21 cellular contexts compared by ENCODE assay signal in the genomic region with DNA sequence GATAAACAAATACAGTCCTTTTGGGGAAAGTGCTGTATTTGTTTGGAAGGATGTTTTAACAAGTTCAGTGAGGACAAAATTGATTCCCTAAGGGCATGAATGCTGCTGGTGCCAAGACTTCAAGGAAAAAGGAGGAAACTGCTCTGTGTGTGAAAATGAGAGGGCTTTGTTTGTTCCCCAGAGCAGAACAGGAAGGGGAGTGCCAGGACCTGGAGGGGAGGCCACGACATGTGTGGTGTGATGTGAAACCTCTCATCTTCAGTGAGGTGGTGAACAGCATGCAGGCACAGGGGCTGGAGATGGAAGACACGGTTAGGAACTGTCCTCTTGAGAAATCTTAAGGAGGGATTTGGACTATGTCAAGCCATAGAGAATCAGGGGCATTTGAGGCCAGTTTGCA.
DNase-seq lines count a peak whose midpoint lies in the region; ATAC-seq and TF ChIP-seq lines count a peak whose summit lies in the region.
"Had no signal": no experiment of that assay in that cellular context is flagged by ENCODE, and none has a peak within 500 bp of the region (broad histone marks: within the 10 kb centered on the region; RNA-seq: fewer than 3 reads in every experiment).

No MANE protein-coding gene starts in this region.

- peak; percentile 78 for DNase-seq in DMS79 treated with DMSO at 0.1 percent for 48 hours (lab: John Stamatoyannopoulos, UW)
- DNase-seq in nephron progenitor cell, result no peak
- no peak for DNase-seq in activated naive CD4-positive, alpha-beta T cell treated with anti-CD3 and anti-CD28 coated beads, Interleukin-2, amount 50 U/mL, for 16 hours
- no peak for DNase-seq in DMS114 treated with DMSO at 0.1 percent for 48 hours (lab: John Stamatoyannopoulos, UW; ENCODE audit: unreplicated experiment)
- DNase-seq: activated CD8-positive, alpha-beta memory T cell treated with anti-CD3 and anti-CD28 coated beads, Interleukin-2, amount 10 ng/mL, durations not matched to agents 7 days and 5 days; Caco-2; erythroblast; H7; left ventricle myocardium inferior; MG63; NCI-H187 treated with DMSO at 0.1 percent for 48 hours; NCI-H524; ovary; SHP77 treated with DMSO at 0.1 percent for 48 hours; sigmoid colon; stimulated activated CD4-positive, alpha-beta T cell treated with anti-CD3 and anti-CD28 coated beads, Interleukin-1b, Interleukin-23, amount 100 ng/mL, for 48 hours had no signal

- TF ChIP-seq CTCF in nephron progenitor cell (IDR thresholded peaks at IDR 0.05), result no peak

- H3K27ac Mint-ChIP-seq in nephron progenitor cell, result peak overlapping the region; percentile 81
- H3K27ac Mint-ChIP-seq: activated CD8-positive, alpha-beta memory T cell treated with anti-CD3 and anti-CD28 coated beads, Interleukin-2, amount 10 ng/mL, durations not matched to agents 7 days and 5 days; activated T-helper 2 cell treated with anti-CD3 and anti-CD28 coated beads, Interferon-gamma antibody, Interleukin-2, Interleukin-4, amounts not matched to agents 10 μg/mL and 5 μg/mL and 100 μg/mL, durations not matched to agents 14 hours and 24 hours and 36 hours had no signal

- ATAC-seq in GM18909 (IDR thresholded peaks at IDR 0.05; ENCODE audit: poor library complexity, unreplicated experiment) (peak; percentile 74), HG03432 (IDR thresholded peaks at IDR 0.05; ENCODE audit: unreplicated experiment) (peak; percentile 60), HG03439 (IDR thresholded peaks at IDR 0.05; ENCODE audit: unreplicated experiment) (no peak)
- ATAC-seq: activated CD4-positive, CD25-positive, alpha-beta regulatory T cell treated with anti-CD3 and anti-CD28 coated beads, Interleukin-2, amount 50 U/mL, for 24 hours; activated CD8-positive, alpha-beta memory T cell treated with anti-CD3 and anti-CD28 coated beads, Interleukin-2, amount 10 ng/mL, durations not matched to agents 7 days and 5 days had no signal

- peaks cover 5% of the 10 kb centered on the region for H3K36me3 Mint-ChIP-seq in nephron progenitor cell (ENCODE audit: low read depth)
- H3K36me3 Mint-ChIP-seq: activated CD8-positive, alpha-beta memory T cell treated with anti-CD3 and anti-CD28 coated beads, Interleukin-2, amount 10 ng/mL, durations not matched to agents 7 days and 5 days had no signal

- peak overlapping the region; percentile 19 for H3K4me3 Mint-ChIP-seq in nephron progenitor cell
- H3K4me3 Mint-ChIP-seq: activated CD8-positive, alpha-beta memory T cell treated with anti-CD3 and anti-CD28 coated beads, Interleukin-2, amount 10 ng/mL, durations not matched to agents 7 days and 5 days had no signal

- H3K27me3 Mint-ChIP-seq in nephron progenitor cell (ENCODE audit: low read depth, poor library complexity), result peaks cover 6% of the 10 kb centered on the region

- peaks cover 29% of the 10 kb centered on the region for H3K9me3 Mint-ChIP-seq in nephron progenitor cell

- H3K4me1 Mint-ChIP-seq in nephron progenitor cell, result peaks cover 53% of the 10 kb centered on the region
- H3K4me1 Mint-ChIP-seq: activated CD8-positive, alpha-beta memory T cell treated with anti-CD3 and anti-CD28 coated beads, Interleukin-2, amount 10 ng/mL, durations not matched to agents 7 days and 5 days had no signal
